ENCODE assay signal across 9 cellular contexts in the genomic region with DNA sequence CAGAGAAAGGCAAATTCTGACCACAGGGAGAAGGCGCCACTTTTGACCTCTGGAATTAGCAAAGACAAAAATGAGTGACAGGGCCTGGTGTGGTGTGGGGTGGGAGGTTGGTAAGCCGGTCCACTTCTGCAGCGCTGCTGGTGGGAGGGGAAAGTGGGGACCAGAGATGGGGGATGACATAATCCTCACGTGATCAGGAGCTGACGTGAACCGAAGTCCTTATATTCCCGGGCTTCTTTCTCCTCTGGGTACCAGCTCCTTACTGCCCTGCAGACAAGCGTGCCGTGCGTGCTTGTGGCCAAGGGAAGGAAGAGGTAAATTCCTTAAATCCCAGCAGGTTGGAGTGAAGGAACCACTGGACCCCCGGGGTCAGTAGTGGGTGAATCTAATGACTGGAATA. TPM values are rescaled to one million over a fixed set of nuclear protein-coding genes. Genes with fewer than 3 reads are reported as not detected.
DNase-seq lines count a peak whose midpoint lies in the region; ATAC-seq and TF ChIP-seq lines count a peak whose summit lies in the region.
"Had no signal": no experiment of that assay in that cellular context is flagged by ENCODE, and none has a peak within 500 bp of the region (broad histone marks: within the 10 kb centered on the region; RNA-seq: fewer than 3 reads in every experiment).

Gene TCEAL7, plus strand, starts transcription at position 249 of the 400 bp plus-strand sequence. CDS start 1,165 bp downstream, outside the sequence.

- H3K9me3 ChIP-seq in fibroblast of lung (ENCODE audit: control insufficient read depth, insufficient read depth, low read depth, low read length) (no peaks in the 10 kb centered on the region), transverse colon (no peaks in the 10 kb centered on the region)

- H3K9me3 Mint-ChIP-seq in activated CD4-positive, alpha-beta T cell treated with anti-CD3 and anti-CD28 coated beads, Interleukin-2, amount 10 ng/mL, durations not matched to agents 24 days and 14 days = no peaks in the 10 kb centered on the region

- H3K4me1 Mint-ChIP-seq in activated CD4-positive, alpha-beta T cell treated with anti-CD3 and anti-CD28 coated beads, Interleukin-2, amount 10 ng/mL, durations not matched to agents 24 days and 14 days = no peaks in the 10 kb centered on the region

- H3K36me3 ChIP-seq in fibroblast of lung (ENCODE audit: control insufficient read depth, insufficient read depth, low read length) (no peaks in the 10 kb centered on the region), transverse colon (no peaks in the 10 kb centered on the region)

- 66% methylated on average over 11 of the region's 11 CpGs; no CpG with 5 or more reads in 1 of the 2 donors for WGBS in transverse colon (ENCODE audit: low coverage in 1 of 2), 2 donors

- DNase-seq in SK-N-DZ (ENCODE audit: low spot score) = peak; percentile 61
- peak; percentile 61 to 65 for DNase-seq in fibroblast of lung (ENCODE audit: low read depth in 2 of 2)
- DNase-seq in midbrain (lab: John Stamatoyannopoulos, UW) = peak; percentile 82
- no peak for DNase-seq in transverse colon
- DNase-seq in stimulated activated CD4-positive, alpha-beta T cell treated with anti-CD3 and anti-CD28 coated beads, Interleukin-2, amount 100 ng/mL, for 48 hours = no peak
- no peak for DNase-seq in activated CD4-positive, alpha-beta T cell treated with anti-CD3 and anti-CD28 coated beads, Interleukin-2, amount 10 ng/mL, durations not matched to agents 24 days and 14 days
- DNase-seq: T-helper 1 cell had no signal

- no peaks in the 10 kb centered on the region for H3K4me1 ChIP-seq in fibroblast of lung (ENCODE audit: control insufficient read depth, extremely low read depth, insufficient read depth, low read length)
- no peaks in the 10 kb centered on the region for H3K4me1 ChIP-seq in transverse colon

- no peak within 1 kb of the TSS for H3K27ac Mint-ChIP-seq in activated CD4-positive, alpha-beta T cell treated with anti-CD3 and anti-CD28 coated beads, Interleukin-2, amount 10 ng/mL, durations not matched to agents 24 days and 14 days

- TF ChIP-seq CTCF in fibroblast of lung (conservative IDR thresholded peaks at IDR 0.05 in 1 of 2, IDR thresholded peaks at IDR 0.05 in 1 of 2; ENCODE audit: low read depth in 1 of 2, low read length in 2 of 2) = no peak
- TF ChIP-seq CTCF in transverse colon (IDR thresholded peaks at IDR 0.05) = no peak

- H4K20me1 ChIP-seq in fibroblast of lung (ENCODE audit: control insufficient read depth, extremely low read depth, insufficient read depth, low read length) = no peaks in the 10 kb centered on the region

- H3K4me3 ChIP-seq in fibroblast of lung (replicated peaks in 1 of 4; ENCODE audit: control extremely low read depth in 1 of 4, insufficient read depth in 1 of 4, low read depth in 3 of 4, low read length in 4 of 4) (peak within 1 kb of the TSS; percentile 27 to 73 (median 48)), transverse colon (peak within 1 kb of the TSS in 2 of 4 donors; percentile 14 to 30)

- H3K4me2 ChIP-seq in fibroblast of lung (ENCODE audit: extremely low read depth, insufficient read depth, low read length) = peak within 1 kb of the TSS; percentile 75

- no peak for ATAC-seq in HG03354 (IDR thresholded peaks at IDR 0.05; ENCODE audit: poor library complexity, severe bottlenecking, unreplicated experiment)
- ATAC-seq in HG02571 (IDR thresholded peaks at IDR 0.05; ENCODE audit: unreplicated experiment) = no peak

- TF ChIP-seq EP300 in transverse colon (IDR thresholded peaks at IDR 0.05; ENCODE audit: low read depth) = no peak

- H3K27me3 Mint-ChIP-seq in activated CD4-positive, alpha-beta T cell treated with anti-CD3 and anti-CD28 coated beads, Interleukin-2, amount 10 ng/mL, durations not matched to agents 24 days and 14 days = peaks cover 12% of the 10 kb centered on the region

- H3K27me3 ChIP-seq in fibroblast of lung (ENCODE audit: control insufficient read depth, insufficient read depth, low read length) = no peaks in the 10 kb centered on the region
- no peaks in the 10 kb centered on the region for H3K27me3 ChIP-seq in transverse colon

- intact Hi-C loops in transverse colon (cut with DNase I; ENCODE audit: low total_unique reads) = no loop called here
- intact Hi-C loops in activated CD4-positive, alpha-beta T cell treated with anti-CD3 and anti-CD28 coated beads, Interleukin-2, amount 10 ng/mL, durations not matched to agents 24 days and 14 days (cut with micrococcal nuclease) = no loop called here

- peak within 1 kb of the TSS; percentile 20 for H3K9ac ChIP-seq in fibroblast of lung (ENCODE audit: insufficient read depth, low read length)

- H3K27ac ChIP-seq in fibroblast of lung (ENCODE audit: insufficient read depth, low read length) = no peak within 1 kb of the TSS
- H3K27ac ChIP-seq in transverse colon = peak within 1 kb of the TSS in 3 of 4 donors; percentile 13 to 45 (median 28)

- no peaks in the 10 kb centered on the region for H3K36me3 Mint-ChIP-seq in activated CD4-positive, alpha-beta T cell treated with anti-CD3 and anti-CD28 coated beads, Interleukin-2, amount 10 ng/mL, durations not matched to agents 24 days and 14 days (ENCODE audit: low read depth)

- H3K79me2 ChIP-seq in fibroblast of lung (ENCODE audit: control insufficient read depth, insufficient read depth, low read length) = no peaks in the 10 kb centered on the region

- no peak for TF ChIP-seq POLR2A in transverse colon (IDR thresholded peaks at IDR 0.05)

- no peak within 1 kb of the TSS for H3K4me3 Mint-ChIP-seq in activated CD4-positive, alpha-beta T cell treated with anti-CD3 and anti-CD28 coated beads, Interleukin-2, amount 10 ng/mL, durations not matched to agents 24 days and 14 days

- in situ Hi-C loops in transverse colon (cut with MboI; ENCODE audit: low pct_ligation_motif_present in 1 of 4, low pct_unique_long_range_greater_than_20kb in 1 of 4, low sequenced_read_pairs in 3 of 4) = loop anchor here in 1 of 4 donors (25.0 kb wide), 1 partner anchor 132 kb away; no protein-coding TSS in a partner anchor

- H2AFZ ChIP-seq in fibroblast of lung (ENCODE audit: low read length) = peak within 1 kb of the TSS; percentile 52

RNA-seq across cellular contexts. Expression of gene TCEAL7, which starts in this region (rescaled TPM):
- polyA plus RNA-seq in SK-N-DZ (2014; cell fraction: cytosol; rRNA removed) = 68.2 and 83.1 TPM in 2 replicates
- 41.4 and 42.5 TPM in 2 replicates for polyA plus RNA-seq in SK-N-DZ (2014; cell fraction: nucleus; rRNA removed)
- 32.5 and 52.6 TPM in 2 replicates for total RNA-seq in fibroblast of lung
- polyA plus RNA-seq in fibroblast of lung = 36.5 and 46.8 TPM in 2 replicates
- polyA plus RNA-seq in fibroblast of lung (2012) = 23.6 and 31.0 TPM in 2 replicates
- 0.27 and 1.4 TPM in 2 replicates for polyA minus RNA-seq in fibroblast of lung (ENCODE audit: low replicate concordance)
- total RNA-seq in transverse colon = 1 to 10 TPM in 3 of 4 donors, not detected in 1; 2.8 to 3.7 (median 3.5) TPM
- not detected in 2 replicates for total RNA-seq in activated CD4-positive, alpha-beta T cell treated with anti-CD3 and anti-CD28 coated beads, Interleukin-2, amount 10 ng/mL, durations not matched to agents 24 days and 14 days

Comparison
In these comparisons a context has a peak if more than half of its experiments do, and no peak if none do; other contexts are left out.
1. DNase-seq: peak in SK-N-DZ (single experiment), fibroblast of lung (2 of 2) and midbrain (single experiment); none in transverse colon (single experiment), stimulated activated CD4-positive, alpha-beta T cell treated with anti-CD3 and anti-CD28 coated beads, Interleukin-2, amount 100 ng/mL, for 48 hours (0 of 2) and activated CD4-positive, alpha-beta T cell treated with anti-CD3 and anti-CD28 coated beads, Interleukin-2, amount 10 ng/mL, durations not matched to agents 24 days and 14 days (single experiment).